In the genomic region with DNA sequence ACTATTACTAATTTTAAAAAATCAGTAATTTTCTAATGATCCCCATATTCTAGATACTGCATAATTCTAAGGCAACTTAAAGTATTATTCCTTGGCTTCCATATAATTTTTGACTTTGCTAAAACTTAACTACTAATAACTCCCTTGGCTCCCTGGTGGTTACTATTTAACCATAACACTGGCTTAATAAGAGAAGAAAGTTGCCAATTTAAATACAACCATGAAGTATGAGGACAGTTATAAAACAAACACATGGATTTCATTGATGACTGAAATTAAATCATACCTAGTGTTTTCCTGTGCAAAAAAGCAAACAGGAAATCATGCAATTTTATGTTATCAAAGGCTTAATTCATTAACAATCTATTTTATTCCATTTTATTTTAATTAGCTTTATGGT, we compare ENCODE assay signal across 21 cellular contexts.
"Had no signal": no experiment of that assay in that cellular context is flagged by ENCODE, and none has a peak within 500 bp of the region (broad histone marks: within the 10 kb centered on the region; RNA-seq: fewer than 3 reads in every experiment).

No MANE protein-coding gene starts in this region.

- H3K4me1 ChIP-seq: esophagus muscularis mucosa, foreskin keratinocyte, gastroesophageal sphincter, heart left ventricle, left ventricle myocardium inferior, lower lobe of right lung had no signal

- H3K36me3 ChIP-seq: esophagus muscularis mucosa, gastroesophageal sphincter, heart left ventricle, left ventricle myocardium inferior, lower lobe of right lung had no signal

- H3K4me3 ChIP-seq: coronary artery, dorsolateral prefrontal cortex, esophagus muscularis mucosa, gastroesophageal sphincter, heart left ventricle, hepatocyte, left ventricle myocardium inferior, lower lobe of right lung, mucosa of descending colon had no signal

- H3K27me3 ChIP-seq: dorsolateral prefrontal cortex, esophagus muscularis mucosa, foreskin keratinocyte, gastroesophageal sphincter, heart left ventricle, hepatocyte had no signal

- H3K27ac ChIP-seq: coronary artery, dorsolateral prefrontal cortex, esophagus muscularis mucosa, foreskin keratinocyte, gastroesophageal sphincter, heart left ventricle, hepatocyte, left ventricle myocardium inferior, lower lobe of right lung had no signal

- DNase-seq: dermis blood vessel endothelial cell; dorsolateral prefrontal cortex; effector CD4-positive, alpha-beta T cell; effector memory CD4-positive, alpha-beta T cell; foreskin keratinocyte; heart left ventricle; hypothalamus; immature natural killer cell; islet precursor cell; kidney; kidney glomerular epithelial cell; left ventricle myocardium inferior; lower lobe of right lung; mesenchymal stem cell; mucosa of descending colon; naive B cell had no signal

- ATAC-seq: foreskin keratinocyte, gastroesophageal sphincter, heart left ventricle, lower lobe of right lung, mucosa of descending colon had no signal

- H3K9me3 ChIP-seq: gastroesophageal sphincter, lower lobe of right lung had no signal

- FAIRE-seq: endothelial cell of umbilical vein had no signal
